In genomic region chr4:174037049-174037448, GRCh38 we compare ENCODE assay signal across 20 cellular contexts.
"Had no signal": no experiment of that assay in that cellular context is flagged by ENCODE, and none has a peak within 500 bp of the region (broad histone marks: within the 10 kb centered on the region; RNA-seq: fewer than 3 reads in every experiment).

No MANE protein-coding gene starts in this region.

- DNase-seq: activated CD4-positive, alpha-beta T cell treated with anti-CD3 and anti-CD28 coated beads for 1 hour; activated CD4-positive, alpha-beta T cell treated with anti-CD3 and anti-CD28 coated beads, Interleukin-2, amount 50 U/mL, for 4 hours; activated effector memory CD4-positive, alpha-beta T cell treated with anti-CD3 and anti-CD28 coated beads, Interleukin-2, amount 50 U/mL, for 16 hours; activated T-cell treated with anti-CD3 and anti-CD28 coated beads, Interleukin-2, amount 50 U/mL, for 72 hours; amniotic stem cell; caudate nucleus; immature natural killer cell; mucosa of descending colon; naive B cell; ovary; psoas muscle; stimulated activated CD4-positive, alpha-beta T cell treated with anti-CD3 and anti-CD28 coated beads, Interleukin-2, amount 100 ng/mL, for 24 hours; stimulated activated naive CD4-positive, alpha-beta T cell treated with Interleukin-2 at 50 U/mL for 16 hours; T-helper 2 cell; thyroid gland; WERI-Rb-1 had no signal

- H3K4me3 ChIP-seq: heart right ventricle, mucosa of descending colon, ovary, psoas muscle, thyroid gland had no signal

- ATAC-seq: activated naive CD4-positive, alpha-beta T cell treated with anti-CD3 and anti-CD28 coated beads, Interleukin-2, amount 50 U/mL, for 72 hours; activated T-cell treated with anti-CD3 and anti-CD28 coated beads, Interleukin-2, amount 50 U/mL, for 72 hours; heart right ventricle; left ventricle myocardium superior; mucosa of descending colon; psoas muscle; right cardiac atrium had no signal
